In the genomic region with DNA sequence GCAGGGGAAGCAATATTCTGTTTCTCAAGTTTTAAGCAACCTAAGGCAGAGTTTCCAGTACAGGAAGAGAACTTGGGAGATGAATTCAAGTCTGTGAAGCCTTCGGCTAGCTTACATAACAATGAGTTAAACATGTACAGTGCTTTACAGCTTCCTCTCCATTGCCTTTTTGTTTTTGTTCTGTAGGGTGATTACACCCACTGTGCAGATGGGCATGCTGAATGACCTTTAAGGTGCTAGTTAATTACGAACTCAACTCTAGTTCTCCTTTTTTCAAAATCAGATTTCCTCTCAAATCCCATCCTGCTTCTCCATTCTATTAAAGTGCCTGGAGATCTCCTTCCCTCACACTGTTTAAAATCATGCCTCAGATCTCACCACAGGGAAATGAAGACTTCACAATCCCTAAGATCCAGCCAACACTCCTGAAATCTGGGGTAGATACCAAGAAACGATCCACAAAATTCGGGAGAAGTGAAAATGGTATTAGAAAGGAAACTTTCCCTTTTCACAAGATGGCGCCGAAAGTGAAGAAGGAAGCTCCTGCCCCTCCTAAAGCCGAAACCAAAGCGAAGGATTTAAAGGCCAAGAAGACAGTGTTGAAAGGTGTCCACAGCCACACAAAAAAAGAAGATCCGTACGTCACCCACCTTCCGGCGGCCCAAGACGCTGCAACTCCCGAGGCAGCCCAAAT, we compare ENCODE assay signal across 14 cellular contexts. TPM values are rescaled to one million over a fixed set of nuclear protein-coding genes. Genes with fewer than 3 reads are reported as not detected.
DNase-seq lines count a peak whose midpoint lies in the region; ATAC-seq and TF ChIP-seq lines count a peak whose summit lies in the region.
"Had no signal": no experiment of that assay in that cellular context is flagged by ENCODE, and none has a peak within 500 bp of the region (broad histone marks: within the 10 kb centered on the region; RNA-seq: fewer than 3 reads in every experiment).

No MANE protein-coding gene starts in this region.

- TF ChIP-seq CTCF in GM23338 (conservative IDR thresholded peaks at IDR 0.05; ENCODE audit: low read depth in 2 of 2): no peak
- no peak for TF ChIP-seq CTCF in NB4 (IDR thresholded peaks at IDR 0.05; ENCODE audit: low read depth, low read length)
- no peak for TF ChIP-seq CTCF in esophagus muscularis mucosa (IDR thresholded peaks at IDR 0.05)
- no peak for TF ChIP-seq CTCF in osteocyte (IDR thresholded peaks at IDR 0.05)

- H3K4me3 ChIP-seq in GM23338: no peak overlapping the region
- H3K4me3 ChIP-seq in NB4 (ENCODE audit: low read depth, low read length): no peak overlapping the region
- H3K4me3 ChIP-seq in esophagus muscularis mucosa: no peak overlapping the region
- H3K4me3 ChIP-seq: BLaER1 treated with 17β-estradiol and CSF1 and Interleukin-3, amounts not matched to agents 10 nM and 100 nM; GM12878 had no signal

- H3K9me2 ChIP-seq in GM23338 (ENCODE audit: insufficient read depth): no peaks in the 10 kb centered on the region

- H3K36me3 ChIP-seq in GM23338 (ENCODE audit: insufficient read depth): no peaks in the 10 kb centered on the region
- H3K36me3 ChIP-seq in esophagus muscularis mucosa: no peaks in the 10 kb centered on the region
- H3K36me3 ChIP-seq: BLaER1 treated with 17β-estradiol and CSF1 and Interleukin-3, amounts not matched to agents 10 nM and 100 nM had no signal

- H2AFZ ChIP-seq in GM23338: 0 out of 2 replicates have a peak overlapping the region, but pooled peaks have one; percentile 63

- intact Hi-C loops in esophagus muscularis mucosa (cut with DNase I): no loop called here

- H3K4me3 Mint-ChIP-seq in GM23338 (no peak overlapping the region), osteocyte (ENCODE audit: unreplicated experiment) (no peak overlapping the region)
- H3K4me3 Mint-ChIP-seq: CD4-positive, alpha-beta T cell had no signal

- WGBS in esophagus muscularis mucosa: 74% methylated on average over 14 of the region's 14 CpGs

- H3K4me1 Mint-ChIP-seq in GM23338 (peaks cover 3% of the 10 kb centered on the region; the same call in 1 of the 3 replicates), osteocyte (ENCODE audit: unreplicated experiment) (no peaks in the 10 kb centered on the region)

- H3K9me3 Mint-ChIP-seq in GM23338 (no peaks in the 10 kb centered on the region), osteocyte (ENCODE audit: unreplicated experiment) (no peaks in the 10 kb centered on the region)
- H3K9me3 Mint-ChIP-seq: CD4-positive, alpha-beta T cell had no signal

- H3F3A ChIP-seq in GM23338 (replicated peaks; ENCODE audit: low read depth): no peaks in the 10 kb centered on the region

- no peak overlapping the region for H3K27ac Mint-ChIP-seq in GM23338
- H3K27ac Mint-ChIP-seq in osteocyte (ENCODE audit: unreplicated experiment): no peak overlapping the region
- H3K27ac Mint-ChIP-seq: CD4-positive, alpha-beta T cell had no signal

- H3K4me1 ChIP-seq in GM23338 (ENCODE audit: insufficient read depth) (no peaks in the 10 kb centered on the region), esophagus muscularis mucosa (no peaks in the 10 kb centered on the region)
- H3K4me1 ChIP-seq: BLaER1 treated with 17β-estradiol and CSF1 and Interleukin-3, amounts not matched to agents 10 nM and 100 nM had no signal

- no peak for ATAC-seq in GM23338
- ATAC-seq: GM12878 had no signal

- DNase-seq in GM23338 (ENCODE audit: low spot score): no peak
- DNase-seq in NB4 (ENCODE audit: low read depth): peak; percentile 20
- DNase-seq in esophagus muscularis mucosa (ENCODE audit: extremely low spot score): peak; percentile 53
- peak; percentile 70 for DNase-seq in osteocyte (ENCODE audit: extremely low spot score, unreplicated experiment)
- no peak for DNase-seq in cortex of kidney (lab: John Stamatoyannopoulos, UW)
- no peak for DNase-seq in retina
- no peak for DNase-seq in inferior parietal cortex (ENCODE audit: extremely low spot score)
- DNase-seq: ACHN; CD4-positive, alpha-beta T cell; DMS79 had no signal

- H3K9me3 ChIP-seq in esophagus muscularis mucosa: no peaks in the 10 kb centered on the region

- no peaks in the 10 kb centered on the region for H4K20me1 ChIP-seq in GM23338 (replicated peaks; ENCODE audit: insufficient read depth)
- H4K20me1 ChIP-seq: BLaER1 treated with 17β-estradiol and CSF1 and Interleukin-3, amounts not matched to agents 10 nM and 100 nM had no signal

- H3K27ac ChIP-seq in GM23338 (ENCODE audit: low read depth): no peak overlapping the region
- no peak overlapping the region for H3K27ac ChIP-seq in esophagus muscularis mucosa (replicated peaks in 1 of 4)
- H3K27ac ChIP-seq: BLaER1 treated with 17β-estradiol and CSF1 and Interleukin-3, amounts not matched to agents 10 nM and 100 nM had no signal

- TF ChIP-seq EP300 in esophagus muscularis mucosa (IDR thresholded peaks at IDR 0.05): no peak

- H3K27me3 ChIP-seq in GM23338 (ENCODE audit: insufficient read depth) (no peaks in the 10 kb centered on the region), esophagus muscularis mucosa (no peaks in the 10 kb centered on the region)
- H3K27me3 ChIP-seq: BLaER1 treated with 17β-estradiol and CSF1 and Interleukin-3, amounts not matched to agents 10 nM and 100 nM had no signal

- no peaks in the 10 kb centered on the region for H3K36me3 Mint-ChIP-seq in GM23338 (ENCODE audit: low read depth)
- no peaks in the 10 kb centered on the region for H3K36me3 Mint-ChIP-seq in osteocyte (ENCODE audit: unreplicated experiment)

- no peak for TF ChIP-seq POLR2A in NB4 (IDR thresholded peaks at IDR 0.05; ENCODE audit: extremely low read depth, insufficient read length)
- no peak for TF ChIP-seq POLR2A in esophagus muscularis mucosa (IDR thresholded peaks at IDR 0.05; ENCODE audit: low read depth)

- no peak overlapping the region for H3K4me2 ChIP-seq in GM23338
- H3K4me2 ChIP-seq: BLaER1 treated with 17β-estradiol and CSF1 and Interleukin-3, amounts not matched to agents 10 nM and 100 nM had no signal

- H3K27me3 Mint-ChIP-seq in GM23338 (ENCODE audit: insufficient read depth, low read depth, poor library complexity) (no peaks in the 10 kb centered on the region), osteocyte (ENCODE audit: unreplicated experiment) (peaks cover 5% of the 10 kb centered on the region)
- H3K27me3 Mint-ChIP-seq: CD4-positive, alpha-beta T cell had no signal

- H3K79me2 ChIP-seq in GM23338 (replicated peaks; ENCODE audit: insufficient read depth): no peaks in the 10 kb centered on the region

TF ChIP-seq in GM23338, 12 proteins besides CTCF, POLR2A, EP300 and RAD21:
- no peak for TF ChIP-seq JUNB (IDR thresholded peaks at IDR 0.05; ENCODE audit: unreplicated experiment)

RNA-seq across cellular contexts. Expression of a gene that starts 16.8 kb away (rescaled TPM):
- not detected in 2 replicates for total RNA-seq in GM23338 (2014; rRNA removed; shearing (Covaris generic))
- polyA plus RNA-seq in GM23338 (2016; fragmentation: Nextera tagmentation; extraction: Ambion mirVana): not detected in 2 replicates
- total RNA-seq in esophagus muscularis mucosa (not detected), osteocyte (not detected in 2 replicates)
- total RNA-seq: A172; CD4-positive, alpha-beta T cell; G401; GM12878 had no signal
- polyA plus RNA-seq: GM12878 had no signal

RNA-seq across cellular contexts. Expression of a gene that starts 32.5 kb away (rescaled TPM):
- total RNA-seq in GM23338 (2014; rRNA removed; shearing (Covaris generic)): 76.9 and 79.8 TPM in 2 replicates
- 24.0 and 24.9 TPM in 2 replicates for polyA plus RNA-seq in GM23338 (2016; fragmentation: Nextera tagmentation; extraction: Ambion mirVana)
- total RNA-seq in esophagus muscularis mucosa (100 to 1,000 TPM; 147 to 170 (median 157) TPM), osteocyte (106 and 109 TPM in 2 replicates)

Comparison
In these comparisons a context has a peak if more than half of its experiments do, and no peak if none do; other contexts are left out.
1. DNase-seq: peak in NB4 (single experiment), esophagus muscularis mucosa (single experiment) and osteocyte (single experiment); none in GM23338 (single experiment), cortex of kidney (single experiment), retina (single experiment) and inferior parietal cortex (single experiment).